Comparison of ENCODE assay signal across 2 cellular contexts in genomic region chrX:54495814-54496516, GRCh38.
A peak's percentile ranks its signal among the peaks of the same experiment; 100 is the strongest.
TF ChIP-seq lines count a peak whose summit lies in the region.

FGD1 (minus strand) TSS chrX:54496234; CDS start chrX:54495432, 802 bp downstream.

TF ChIP-seq in A549, 52 proteins besides CTCF, POLR2A, EP300 and RAD21 (continued from another document):
- 0 out of 2 replicates have a peak, but pooled peaks have one; percentile 19 for TF ChIP-seq MAX (IDR thresholded peaks at IDR 0.05)

TF ChIP-seq in GM23338, 12 proteins besides CTCF, POLR2A, EP300 and RAD21 (continued from another document):
- TF ChIP-seq ZNF462 (CRISPR knock-in tag; IDR thresholded peaks at IDR 0.05) (no peak), POLR2AphosphoS5 (IDR thresholded peaks at IDR 0.05; ENCODE audit: low read depth) (peak; percentile 43; the same call in 1 of the 2 replicates)
